In the genomic region with DNA sequence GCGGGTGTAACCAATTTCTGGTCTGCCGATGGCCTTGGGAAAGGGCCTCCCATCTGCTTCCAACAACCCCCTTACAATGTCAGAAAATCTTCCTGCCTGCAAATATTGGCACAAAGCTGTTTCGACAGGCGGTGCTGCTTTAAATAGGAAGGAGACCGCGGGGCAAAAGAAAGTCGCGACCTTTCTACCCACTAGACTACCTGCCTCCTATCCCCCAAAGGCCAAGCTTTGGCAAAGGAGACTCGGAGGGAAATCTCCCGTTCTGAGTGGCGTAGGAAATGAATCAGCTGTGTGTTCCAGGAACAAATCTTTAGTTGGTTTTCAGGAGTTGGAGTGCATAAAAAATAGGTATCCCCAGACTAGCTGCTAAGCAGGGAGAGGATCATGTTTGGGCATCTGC, we compare ENCODE assay signal across 19 cellular contexts. TPM values are rescaled to one million over a fixed set of nuclear protein-coding genes. Genes with fewer than 3 reads are reported as not detected.
DNase-seq lines count a peak whose midpoint lies in the region; FAIRE-seq and TF ChIP-seq lines count a peak whose summit lies in the region.
"Had no signal": no experiment of that assay in that cellular context is flagged by ENCODE, and none has a peak within 500 bp of the region (broad histone marks: within the 10 kb centered on the region; RNA-seq: fewer than 3 reads in every experiment).

No MANE protein-coding gene starts in this region.

- H3K27ac ChIP-seq in breast epithelium: peak overlapping the region; percentile 92 to 95
- peak overlapping the region; percentile 51 for H3K27ac ChIP-seq in epithelial cell of prostate
- H3K27ac ChIP-seq in uterus: peak overlapping the region; percentile 3 to 48

- no peak for FAIRE-seq in HTR-8/SVneo (lab: Jason Lieb, UNC)
- FAIRE-seq: kidney had no signal

- no peak for TF ChIP-seq POLR2A in breast epithelium (IDR thresholded peaks at IDR 0.05)
- no peak for TF ChIP-seq POLR2A in uterus (IDR thresholded peaks at IDR 0.05)

- no TSS peak for BruUV-seq in MCF 10A (replicated peaks; lab: Mats Ljungman, UMichigan)

- POLR2A ChIA-PET in MCF 10A (lab: Yijun Ruan, JAX): interaction anchor here (0.6 kb wide), 1 partner anchor 24 kb away, joined by 4 read pairs; no protein-coding TSS in a partner anchor

- H3K27me3 Mint-ChIP-seq in MCF 10A (ENCODE audit: insufficient read depth, unreplicated experiment): no peaks in the 10 kb centered on the region
- peaks cover 24% of the 10 kb centered on the region for H3K27me3 Mint-ChIP-seq in nephron progenitor cell (ENCODE audit: low read depth, poor library complexity)
- peaks cover 65% of the 10 kb centered on the region for H3K27me3 Mint-ChIP-seq in activated CD4-positive, alpha-beta T cell treated with anti-CD3 and anti-CD28 coated beads, Interleukin-2, amount 10 ng/mL, durations not matched to agents 24 days and 14 days

- no peak for TF ChIP-seq CTCF in breast epithelium (IDR thresholded peaks at IDR 0.05)
- TF ChIP-seq CTCF in MCF 10A (IDR thresholded peaks at IDR 0.05; ENCODE audit: unreplicated experiment): no peak
- TF ChIP-seq CTCF in nephron progenitor cell (IDR thresholded peaks at IDR 0.05): no peak
- no peak for TF ChIP-seq CTCF in uterus (IDR thresholded peaks at IDR 0.05)

- no peaks in the 10 kb centered on the region for H3K36me3 ChIP-seq in breast epithelium
- no peaks in the 10 kb centered on the region for H3K36me3 ChIP-seq in uterus

- H3K9me3 Mint-ChIP-seq in MCF 10A (ENCODE audit: unreplicated experiment) (no peaks in the 10 kb centered on the region), nephron progenitor cell (no peaks in the 10 kb centered on the region)
- no peaks in the 10 kb centered on the region for H3K9me3 Mint-ChIP-seq in activated CD4-positive, alpha-beta T cell treated with anti-CD3 and anti-CD28 coated beads, Interleukin-2, amount 10 ng/mL, durations not matched to agents 24 days and 14 days
- H3K9me3 Mint-ChIP-seq: activated naive CD4-positive, alpha-beta T cell treated with anti-CD3 and anti-CD28 coated beads for 36 hours; natural killer cell treated with Interleukin-12 subunit alpha and Interleukin-12 subunit beta and Interleukin-15 and Interleukin-18, amount 100 ng/mL, for 72 hours had no signal

- H3K27me3 ChIP-seq in breast epithelium: peaks cover 0 to 32% of the 10 kb centered on the region in 2 donors
- peaks cover 3 to 12% of the 10 kb centered on the region in 2 donors for H3K27me3 ChIP-seq in uterus

- H3K4me1 Mint-ChIP-seq in MCF 10A (ENCODE audit: insufficient read depth, unreplicated experiment): peaks cover 11% of the 10 kb centered on the region
- H3K4me1 Mint-ChIP-seq in nephron progenitor cell: peaks cover 61% of the 10 kb centered on the region
- H3K4me1 Mint-ChIP-seq in activated CD4-positive, alpha-beta T cell treated with anti-CD3 and anti-CD28 coated beads, Interleukin-2, amount 10 ng/mL, durations not matched to agents 24 days and 14 days: peaks cover 5% of the 10 kb centered on the region

- no peak overlapping the region for H3K4me3 Mint-ChIP-seq in MCF 10A (ENCODE audit: unreplicated experiment)
- peak overlapping the region; percentile 14 for H3K4me3 Mint-ChIP-seq in nephron progenitor cell
- no peak overlapping the region for H3K4me3 Mint-ChIP-seq in activated CD4-positive, alpha-beta T cell treated with anti-CD3 and anti-CD28 coated beads, Interleukin-2, amount 10 ng/mL, durations not matched to agents 24 days and 14 days
- H3K4me3 Mint-ChIP-seq: activated naive CD4-positive, alpha-beta T cell treated with anti-CD3 and anti-CD28 coated beads for 36 hours; IgD-negative memory B cell; natural killer cell treated with Interleukin-12 subunit alpha and Interleukin-12 subunit beta and Interleukin-15 and Interleukin-18, amount 100 ng/mL, for 72 hours had no signal

- H3K27ac Mint-ChIP-seq in MCF 10A (ENCODE audit: low read depth, unreplicated experiment) (no peak overlapping the region), nephron progenitor cell (no peak overlapping the region)
- H3K27ac Mint-ChIP-seq in activated CD4-positive, alpha-beta T cell treated with anti-CD3 and anti-CD28 coated beads, Interleukin-2, amount 10 ng/mL, durations not matched to agents 24 days and 14 days: no peak overlapping the region
- H3K27ac Mint-ChIP-seq: activated naive CD4-positive, alpha-beta T cell treated with anti-CD3 and anti-CD28 coated beads for 36 hours; IgD-negative memory B cell; natural killer cell treated with Interleukin-12 subunit alpha and Interleukin-12 subunit beta and Interleukin-15 and Interleukin-18, amount 100 ng/mL, for 72 hours had no signal

- intact Hi-C loops in breast epithelium (cut with DNase I; ENCODE audit: low total_unique reads) (loop anchor here (1.0 kb wide), 1 partner anchor 28 kb away; no protein-coding TSS in a partner anchor), MCF 10A (cut with micrococcal nuclease) (loop anchor here (5.0 kb wide), 3 partner anchors 38 to 1318 kb away; a partner anchor contains a TSS), uterus (cut with DNase I; ENCODE audit: low total_unique reads) (no loop called here)
- intact Hi-C loops in activated CD4-positive, alpha-beta T cell treated with anti-CD3 and anti-CD28 coated beads, Interleukin-2, amount 10 ng/mL, durations not matched to agents 24 days and 14 days (cut with micrococcal nuclease): no loop called here

- H3K4me3 ChIP-seq in breast epithelium: peak overlapping the region; percentile 55 to 70 (median 55)
- H3K4me3 ChIP-seq in uterus: no peak overlapping the region

- H3K36me3 Mint-ChIP-seq in MCF 10A (ENCODE audit: insufficient read depth, unreplicated experiment) (no peaks in the 10 kb centered on the region), nephron progenitor cell (ENCODE audit: low read depth) (no peaks in the 10 kb centered on the region)
- H3K36me3 Mint-ChIP-seq in activated CD4-positive, alpha-beta T cell treated with anti-CD3 and anti-CD28 coated beads, Interleukin-2, amount 10 ng/mL, durations not matched to agents 24 days and 14 days (ENCODE audit: low read depth): no peaks in the 10 kb centered on the region
- H3K36me3 Mint-ChIP-seq: IgD-negative memory B cell; natural killer cell treated with Interleukin-12 subunit alpha and Interleukin-12 subunit beta and Interleukin-15 and Interleukin-18, amount 100 ng/mL, for 72 hours had no signal

- DNase-seq in breast epithelium (ENCODE audit: low spot score in 2 of 2): no peak
- no peak for DNase-seq in MCF 10A (ENCODE audit: unreplicated experiment)
- no peak for DNase-seq in epithelial cell of prostate (ENCODE audit: low read depth, low spot score)
- no peak for DNase-seq in nephron progenitor cell
- DNase-seq in uterus: no peak
- no peak for DNase-seq in HTR-8/SVneo (ENCODE audit: insufficient read length, low spot score)
- DNase-seq in activated CD4-positive, alpha-beta T cell treated with anti-CD3 and anti-CD28 coated beads, Interleukin-2, amount 10 ng/mL, durations not matched to agents 24 days and 14 days: no peak
- DNase-seq in mesenteric fat pad (ENCODE audit: low spot score): no peak
- DNase-seq: activated naive CD4-positive, alpha-beta T cell treated with anti-CD3 and anti-CD28 coated beads for 36 hours; Caco-2; foreskin fibroblast; kidney; NCI-H1417 treated with DMSO at 0.1 percent for 48 hours; NCI-H526 treated with DMSO at 0.1 percent for 48 hours; SHP77; trophoblast cell had no signal

- CTCF ChIA-PET in MCF 10A (lab: Yijun Ruan, JAX): interaction anchor here (0.5 to 1.6 kb wide), 7 partner anchors 662 to 1316 kb away, joined by 3 to 10 read pairs (median 3); no protein-coding TSS in a partner anchor

- H3K9me3 ChIP-seq in breast epithelium (no peaks in the 10 kb centered on the region), uterus (no peaks in the 10 kb centered on the region)
- H3K9me3 ChIP-seq: Caco-2 had no signal

- H3K4me1 ChIP-seq in breast epithelium: no peaks in the 10 kb centered on the region
- H3K4me1 ChIP-seq in uterus: no peaks in the 10 kb centered on the region
- H3K4me1 ChIP-seq: Caco-2 had no signal

RNA-seq across cellular contexts. Expression of a gene that starts 36.8 kb away (rescaled TPM):
- 100 to 1,000 TPM in 2 of 3 donors, 10 to 100 TPM in 1; 95.2 to 237 (median 105) TPM for total RNA-seq in breast epithelium
- total RNA-seq in MCF 10A (2022): 52.2 and 70.8 TPM in 2 replicates
- total RNA-seq in uterus: 100 to 1,000 TPM in 3 of 4 donors, 10 to 100 TPM in 1; 85.3 to 173 (median 115) TPM
- total RNA-seq in activated CD4-positive, alpha-beta T cell treated with anti-CD3 and anti-CD28 coated beads, Interleukin-2, amount 10 ng/mL, durations not matched to agents 24 days and 14 days: not detected in 2 replicates
- total RNA-seq in mesenteric fat pad: 143 TPM
- total RNA-seq: activated CD8-positive, alpha-beta memory T cell treated with anti-CD3 and anti-CD28 coated beads for 36 hours; activated naive CD4-positive, alpha-beta T cell treated with anti-CD3 and anti-CD28 coated beads for 36 hours; natural killer cell treated with Interleukin-12 subunit alpha and Interleukin-12 subunit beta and Interleukin-15 and Interleukin-18, amount 100 ng/mL, for 72 hours had no signal

Comparison
In these comparisons a context has a peak if more than half of its experiments do, and no peak if none do; other contexts are left out.
1. H3K27ac ChIP-seq: peak in every context shown above with its lines; median percentile 94 in breast epithelium; 51 in epithelial cell of prostate; 26 in uterus.
2. H3K4me3 ChIP-seq: peak in breast epithelium (3 of 3); none in uterus (0 of 2).
3. RNA of a gene that starts 36.8 kb away (total RNA-seq): 143 TPM in mesenteric fat pad (single experiment), 85.3 to 173 TPM in uterus, 95.2 to 237 TPM in breast epithelium and 52.2 to 70.8 TPM in MCF 10A; not detected in activated CD4-positive, alpha-beta T cell treated with anti-CD3 and anti-CD28 coated beads, Interleukin-2, amount 10 ng/mL, durations not matched to agents 24 days and 14 days; every median in the first group is over 10 times any median in the second.
4. intact Hi-C loops: an anchor here in breast epithelium (1.0 kb wide) and MCF 10A (5.0 kb wide); none called in uterus and activated CD4-positive, alpha-beta T cell treated with anti-CD3 and anti-CD28 coated beads, Interleukin-2, amount 10 ng/mL, durations not matched to agents 24 days and 14 days.